ENCODE assay signal across 24 cellular contexts in genomic region chr10:95543459-95543858, GRCh38. TPM values are rescaled to one million over a fixed set of nuclear protein-coding genes. Genes with fewer than 3 reads are reported as not detected.
DNase-seq lines count a peak whose midpoint lies in the region; ATAC-seq and TF ChIP-seq lines count a peak whose summit lies in the region.
"Had no signal": no experiment of that assay in that cellular context is flagged by ENCODE, and none has a peak within 500 bp of the region (broad histone marks: within the 10 kb centered on the region; RNA-seq: fewer than 3 reads in every experiment).

No MANE protein-coding gene starts in this region.

- TF ChIP-seq CTCF in lower lobe of right lung (IDR thresholded peaks at IDR 0.05), result no peak
- no peak for TF ChIP-seq CTCF in CD8-positive, alpha-beta T cell (IDR thresholded peaks at IDR 0.05)

- H3K36me3 Mint-ChIP-seq in CD8-positive, alpha-beta T cell, result no peaks in the 10 kb centered on the region
- H3K36me3 Mint-ChIP-seq: stimulated activated effector memory CD8-positive, alpha-beta T cell treated with anti-CD3 and anti-CD28 coated beads, Interleukin-12 subunit alpha, Interleukin-12 subunit beta, amount 100 ng/mL, for 72 hours had no signal

- H3K9me3 Mint-ChIP-seq in CD8-positive, alpha-beta T cell, result no peaks in the 10 kb centered on the region
- H3K9me3 Mint-ChIP-seq: central memory CD8-positive, alpha-beta T cell; stimulated activated effector memory CD8-positive, alpha-beta T cell treated with anti-CD3 and anti-CD28 coated beads, Interleukin-12 subunit alpha, Interleukin-12 subunit beta, amount 100 ng/mL, for 72 hours had no signal

- H3K4me3 Mint-ChIP-seq in CD8-positive, alpha-beta T cell, result no peak overlapping the region
- H3K4me3 Mint-ChIP-seq: central memory CD8-positive, alpha-beta T cell; stimulated activated effector memory CD8-positive, alpha-beta T cell treated with anti-CD3 and anti-CD28 coated beads, Interleukin-12 subunit alpha, Interleukin-12 subunit beta, amount 100 ng/mL, for 72 hours had no signal

- H3K27ac Mint-ChIP-seq in CD8-positive, alpha-beta T cell, result no peak overlapping the region
- H3K27ac Mint-ChIP-seq: stimulated activated effector memory CD8-positive, alpha-beta T cell treated with anti-CD3 and anti-CD28 coated beads, Interleukin-12 subunit alpha, Interleukin-12 subunit beta, amount 100 ng/mL, for 72 hours had no signal

- H3K27me3 Mint-ChIP-seq in CD8-positive, alpha-beta T cell (ENCODE audit: low read depth), result no peaks in the 10 kb centered on the region

- CTCF ChIA-PET in CD8-positive, alpha-beta T cell (lab: Charles Lee), result no interaction called here

- no peaks in the 10 kb centered on the region for H3K4me1 Mint-ChIP-seq in CD8-positive, alpha-beta T cell (ENCODE audit: low read depth)
- H3K4me1 Mint-ChIP-seq: central memory CD8-positive, alpha-beta T cell; stimulated activated effector memory CD8-positive, alpha-beta T cell treated with anti-CD3 and anti-CD28 coated beads, Interleukin-12 subunit alpha, Interleukin-12 subunit beta, amount 100 ng/mL, for 72 hours had no signal

- H3K36me3 ChIP-seq in lower lobe of right lung, result no peaks in the 10 kb centered on the region
- H3K36me3 ChIP-seq in skeletal muscle tissue (ENCODE audit: control insufficient read depth in 3 of 3, insufficient read depth in 3 of 3, low read length in 3 of 3), result no peaks in the 10 kb centered on the region
- H3K36me3 ChIP-seq in CD8-positive, alpha-beta T cell (ENCODE audit: insufficient read depth, low read length), result no peaks in the 10 kb centered on the region
- H3K36me3 ChIP-seq: BLaER1 treated with 17β-estradiol and CSF1 and Interleukin-3, amounts not matched to agents 10 nM and 100 nM; spleen had no signal

- no peak for TF ChIP-seq POLR2A in erythroblast (IDR thresholded peaks at IDR 0.05; ENCODE audit: low read length)

- H3K4me1 ChIP-seq in lower lobe of right lung, result peaks cover 36% of the 10 kb centered on the region
- H3K4me1 ChIP-seq in skeletal muscle tissue (ENCODE audit: control insufficient read depth in 3 of 3, insufficient read depth in 3 of 3, low read length in 3 of 3), result peaks cover 34 to 80% (median 79%) of the 10 kb centered on the region in 3 donors
- H3K4me1 ChIP-seq in CD8-positive, alpha-beta T cell (ENCODE audit: insufficient read depth, low read length), result no peaks in the 10 kb centered on the region

- ATAC-seq in lower lobe of right lung (peak in 1 of 2 donors; percentile 3), HG02852 (IDR thresholded peaks at IDR 0.05; ENCODE audit: unreplicated experiment) (no peak)
- no peak for ATAC-seq in CD8-positive, alpha-beta T cell
- ATAC-seq: GM12878; stimulated activated effector memory CD8-positive, alpha-beta T cell treated with anti-CD3 and anti-CD28 coated beads, Interleukin-12 subunit alpha, Interleukin-12 subunit beta, amount 100 ng/mL, for 72 hours had no signal

- POLR2A ChIA-PET in CD8-positive, alpha-beta T cell (lab: Charles Lee), result no interaction called here

- DNase-seq in OCI-M1 (lab: John Stamatoyannopoulos, UW) (peak; percentile 55), erythroblast (lab: John Stamatoyannopoulos, UW) (peak; percentile 17 to 32), lower lobe of right lung (no peak), head of caudate nucleus (no peak), activated T-cell treated with anti-CD3 and anti-CD28 coated beads for 4 hours (no peak)
- DNase-seq in CD8-positive, alpha-beta T cell, result no peak
- DNase-seq: activated CD4-positive, alpha-beta T cell treated with anti-CD3 and anti-CD28 coated beads, Interleukin-2, amount 50 U/mL, for 4 hours; activated CD4-positive, CD25-positive, alpha-beta regulatory T cell; activated naive CD4-positive, alpha-beta T cell treated with anti-CD3 and anti-CD28 coated beads, Interleukin-2, amount 50 U/mL, for 16 hours; anterior cingulate cortex; dorsolateral prefrontal cortex; H7; hypothalamus; Kasumi-1; NCI-H1694 treated with DMSO at 0.1 percent for 48 hours; NCI-H69; spleen; stimulated activated CD4-positive, alpha-beta T cell treated with anti-CD3 and anti-CD28 coated beads, Interleukin-2, amount 100 ng/mL, for 48 hours had no signal

- intact Hi-C loops in lower lobe of right lung (cut with DNase I), result no loop called here
- intact Hi-C loops in CD8-positive, alpha-beta T cell (cut with DNase I, micrococcal nuclease), result no loop called here
- intact Hi-C loops in head of caudate nucleus (cut with DNase I), result no loop called here

- peak overlapping the region in 1 of 3 donors; percentile 3 for H3K9ac ChIP-seq in skeletal muscle tissue (ENCODE audit: low read depth in 1 of 3, low read length in 3 of 3)
- H3K9ac ChIP-seq: BLaER1 treated with 17β-estradiol and CSF1 and Interleukin-3, amounts not matched to agents 10 nM and 100 nM had no signal

- no peaks in the 10 kb centered on the region for H3K9me3 ChIP-seq in lower lobe of right lung
- H3K9me3 ChIP-seq in skeletal muscle tissue (ENCODE audit: control insufficient read depth in 3 of 3, low read length in 3 of 3), result no peaks in the 10 kb centered on the region
- H3K9me3 ChIP-seq in CD8-positive, alpha-beta T cell (ENCODE audit: low read length), result no peaks in the 10 kb centered on the region
- H3K9me3 ChIP-seq: BLaER1 treated with 17β-estradiol and CSF1 and Interleukin-3, amounts not matched to agents 10 nM and 100 nM; spleen had no signal

- H3K27me3 ChIP-seq in lower lobe of right lung (ENCODE audit: low read depth) (no peaks in the 10 kb centered on the region), skeletal muscle tissue (ENCODE audit: control insufficient read depth in 3 of 3, insufficient read depth in 3 of 3, low read length in 3 of 3) (no peaks in the 10 kb centered on the region)
- H3K27me3 ChIP-seq in CD8-positive, alpha-beta T cell (ENCODE audit: insufficient read depth, low read length), result no peaks in the 10 kb centered on the region
- H3K27me3 ChIP-seq: BLaER1 treated with 17β-estradiol and CSF1 and Interleukin-3, amounts not matched to agents 10 nM and 100 nM; dorsolateral prefrontal cortex; spleen had no signal

- H3K27ac ChIP-seq in lower lobe of right lung (peak overlapping the region; percentile 65), skeletal muscle tissue (ENCODE audit: low read depth, low read length) (peak overlapping the region; percentile 14)
- H3K27ac ChIP-seq in CD8-positive, alpha-beta T cell (ENCODE audit: low read depth, low read length), result no peak overlapping the region
- H3K27ac ChIP-seq: BLaER1 treated with 17β-estradiol and CSF1 and Interleukin-3, amounts not matched to agents 10 nM and 100 nM; spleen had no signal

- H3K4me3 ChIP-seq in lower lobe of right lung, result no peak overlapping the region
- no peak overlapping the region for H3K4me3 ChIP-seq in skeletal muscle tissue (ENCODE audit: low read length in 3 of 3)
- H3K4me3 ChIP-seq in CD8-positive, alpha-beta T cell (ENCODE audit: low read depth, low read length), result no peak overlapping the region
- H3K4me3 ChIP-seq: BLaER1 treated with 17β-estradiol and CSF1 and Interleukin-3, amounts not matched to agents 10 nM and 100 nM; GM12878; spleen had no signal

RNA-seq across cellular contexts. Expression of gene SORBS1, which starts 17.7 kb away (rescaled TPM):
- total RNA-seq in lower lobe of right lung, result 58.2 TPM
- total RNA-seq in skeletal muscle tissue, result 66.8 TPM
- total RNA-seq in CD8-positive, alpha-beta T cell, result 1 to 10 TPM; 3.0 to 3.9 TPM

Comparison
In these comparisons a context has a peak if more than half of its experiments do, and no peak if none do; other contexts are left out.
1. DNase-seq: peak in OCI-M1 (single experiment) and erythroblast (2 of 2); none in lower lobe of right lung (single experiment), CD8-positive, alpha-beta T cell (0 of 7), head of caudate nucleus (0 of 42) and activated T-cell treated with anti-CD3 and anti-CD28 coated beads for 4 hours (single experiment).
2. RNA of gene SORBS1, which starts 17.7 kb away (total RNA-seq): 66.8 TPM in skeletal muscle tissue (single experiment) and 58.2 TPM in lower lobe of right lung (single experiment); 3.0 to 3.9 TPM in CD8-positive, alpha-beta T cell; every median in the first group is over 10 times any median in the second.